Comparison of ENCODE assay signal across 9 cellular contexts in genomic region chr3:49410102-49410843, GRCh38. TPM values are rescaled to one million over a fixed set of nuclear protein-coding genes. Genes with fewer than 3 reads are reported as not detected.
A peak's percentile ranks its signal among the peaks of the same experiment; 100 is the strongest.
DNase-seq lines count a peak whose midpoint lies in the region; ATAC-seq, FAIRE-seq and TF ChIP-seq lines count a peak whose summit lies in the region.
"Had no signal": no experiment of that assay in that cellular context is flagged by ENCODE, and none has a peak within 500 bp of the region (broad histone marks: within the 10 kb centered on the region; RNA-seq: fewer than 3 reads in every experiment).

No MANE protein-coding gene starts in this region.

- peak overlapping the region; percentile 94 for H3K9ac ChIP-seq in endothelial cell of umbilical vein (replicated peaks; ENCODE audit: extremely low read depth, insufficient read depth, low read length)

- peaks cover 23% of the 10 kb centered on the region for H3K4me1 ChIP-seq in Caco-2
- peaks cover 30% of the 10 kb centered on the region for H3K4me1 ChIP-seq in Panc1 (ENCODE audit: control insufficient read depth, insufficient read depth, low read length)
- peaks cover 32% of the 10 kb centered on the region for H3K4me1 ChIP-seq in endothelial cell of umbilical vein (ENCODE audit: control insufficient read depth, extremely low read depth, insufficient read depth, low read length)
- H3K4me1 ChIP-seq in ovary (ENCODE audit: insufficient read depth): peaks cover 13% of the 10 kb centered on the region

- H3K79me2 ChIP-seq in endothelial cell of umbilical vein (ENCODE audit: control insufficient read depth, insufficient read depth, low read length): peaks cover 80% of the 10 kb centered on the region

- WGBS in ovary, 3 donors: 28 to 34% (median 34%) methylated on average over 3 of the region's 3 CpGs

- H3K27me3 ChIP-seq in Caco-2 (replicated peaks; ENCODE audit: control insufficient read depth, insufficient read depth, low read length): no peaks in the 10 kb centered on the region
- no peaks in the 10 kb centered on the region for H3K27me3 ChIP-seq in Panc1 (ENCODE audit: control insufficient read depth, insufficient read depth, low read length)
- no peaks in the 10 kb centered on the region for H3K27me3 ChIP-seq in endothelial cell of umbilical vein (ENCODE audit: control insufficient read depth in 2 of 2, insufficient read depth in 2 of 2, low read length in 2 of 2)
- no peaks in the 10 kb centered on the region for H3K27me3 ChIP-seq in ovary

- H3K4me3 Mint-ChIP-seq in Caco-2 (ENCODE audit: unreplicated experiment): peak overlapping the region; percentile 88

- dilution Hi-C loops in endothelial cell of umbilical vein (cut with MboI; ENCODE audit: extremely low pct_ligation_motif_present, low sequenced_read_pairs): no loop called here

- no peaks in the 10 kb centered on the region for H3K9me3 Mint-ChIP-seq in Caco-2 (ENCODE audit: unreplicated experiment)

- H2AFZ ChIP-seq in endothelial cell of umbilical vein (ENCODE audit: low read depth, low read length): no peak overlapping the region

- peaks cover 19% of the 10 kb centered on the region for H4K20me1 ChIP-seq in endothelial cell of umbilical vein (replicated peaks; ENCODE audit: control insufficient read depth, extremely low read depth, insufficient read depth, low read length)

- CTCF ChIA-PET in Caco-2 (lab: Charles Lee): interaction anchor here (1.0 kb wide), 1 partner anchor 39 kb away, joined by 4 read pairs; no protein-coding TSS in a partner anchor
- CTCF ChIA-PET in Panc1 (lab: Charles Lee): no interaction called here
- CTCF ChIA-PET in endothelial cell of umbilical vein (lab: Charles Lee): interaction anchor here (0.5 to 1.6 kb wide), 5 partner anchors 8 to 70 kb away, joined by 4 to 7 read pairs (median 4); partner anchors contain the start of genes GPX1 and USP4

- intact Hi-C loops in Caco-2 (cut with micrococcal nuclease; ENCODE audit: unreplicated experiment) (no loop called here), Panc1 (cut with micrococcal nuclease; ENCODE audit: unreplicated experiment) (no loop called here), endothelial cell of umbilical vein (cut with micrococcal nuclease) (loop anchor here (5.0 kb wide), 1 partner anchor 318 kb away; the partner anchor contains the start of gene QRICH1), ovary (cut with DNase I) (loop anchor here in 1 of 4 donors (5.0 to 10.0 kb wide), 2 partner anchors 53 to 55 kb away; partner anchors contain the start of gene GPX1)

- POLR2A ChIA-PET in Caco-2 (lab: Charles Lee): interaction anchor here (1.5 kb wide), 1 partner anchor 317 kb away, joined by 11 read pairs; the partner anchor contains the start of gene QRICH1
- POLR2A ChIA-PET in Panc1 (lab: Charles Lee): no interaction called here
- POLR2A ChIA-PET in endothelial cell of umbilical vein (lab: Charles Lee): interaction anchor here (1.1 kb wide), 1 partner anchor 70 kb away, joined by 3 read pairs; no protein-coding TSS in a partner anchor

- TF ChIP-seq POLR2A in endothelial cell of umbilical vein (IDR thresholded peaks at IDR 0.05; ENCODE audit: low read depth, low read length) (no peak), ovary (IDR thresholded peaks at IDR 0.05) (no peak)

- H3K4me2 ChIP-seq in endothelial cell of umbilical vein (ENCODE audit: insufficient read depth, low read length): peak overlapping the region; percentile 99

- H3K9me3 ChIP-seq in Caco-2 (no peaks in the 10 kb centered on the region), Panc1 (ENCODE audit: control insufficient read depth, insufficient read depth, low read depth, low read length) (no peaks in the 10 kb centered on the region), endothelial cell of umbilical vein (replicated peaks; ENCODE audit: control insufficient read depth, insufficient read depth, low read length) (no peaks in the 10 kb centered on the region), ovary (no peaks in the 10 kb centered on the region)

- H3K36me3 Mint-ChIP-seq in Caco-2 (ENCODE audit: insufficient read depth, unreplicated experiment): peaks cover 33% of the 10 kb centered on the region

- peak; percentile 35 for FAIRE-seq in endothelial cell of umbilical vein (lab: Jason Lieb, UNC)

- BruUV-seq in Caco-2 (replicated peaks; lab: Mats Ljungman, UMichigan) (TSS peak; percentile 66), Panc1 (replicated peaks; lab: Mats Ljungman, UMichigan) (TSS peak; percentile 87), endothelial cell of umbilical vein (replicated peaks; lab: Mats Ljungman, UMichigan) (TSS peak; percentile 26)

- H3K4me3 ChIP-seq in Caco-2 (ENCODE audit: low read depth, low read length): peak overlapping the region; percentile 92
- H3K4me3 ChIP-seq in Panc1 (ENCODE audit: low read depth in 2 of 2, low read length in 2 of 2): peak overlapping the region; percentile 84 to 93
- peak overlapping the region; percentile 69 to 100 (median 99) for H3K4me3 ChIP-seq in endothelial cell of umbilical vein (replicated peaks in 1 of 3; ENCODE audit: insufficient read depth in 1 of 3, low read depth in 1 of 3, low read length in 3 of 3)
- peak overlapping the region; percentile 76 for H3K4me3 ChIP-seq in ovary

- no peak for ATAC-seq in Panc1
- ATAC-seq in GM21786 (IDR thresholded peaks at IDR 0.05; ENCODE audit: unreplicated experiment): no peak

- no peaks in the 10 kb centered on the region; the same call in 1 of the 2 replicates for H3K36me3 ChIP-seq in Caco-2 (ENCODE audit: control insufficient read depth, insufficient read depth, low read length)
- H3K36me3 ChIP-seq in Panc1 (ENCODE audit: control insufficient read depth, insufficient read depth, low read length): peaks cover 10% of the 10 kb centered on the region; the same call in 1 of the 2 replicates
- peaks cover 0 to 4% of the 10 kb centered on the region in 2 experiments for H3K36me3 ChIP-seq in endothelial cell of umbilical vein (ENCODE audit: control insufficient read depth in 2 of 2, extremely low read depth in 1 of 2, insufficient read depth in 2 of 2, low read length in 2 of 2)
- H3K36me3 ChIP-seq in ovary: no peaks in the 10 kb centered on the region

- peak overlapping the region; percentile 94 for H3K27ac Mint-ChIP-seq in Caco-2 (ENCODE audit: unreplicated experiment)

- no peaks in the 10 kb centered on the region for H3K27me3 Mint-ChIP-seq in Caco-2 (ENCODE audit: insufficient read depth, unreplicated experiment)

- DNase-seq in Caco-2 (no peak), Panc1 (ENCODE audit: low read depth, low spot score) (no peak), endothelial cell of umbilical vein (ENCODE audit: low read depth, low spot score) (no peak), ovary (no peak), GDM1 (lab: John Stamatoyannopoulos, UW) (no peak), SW 1271 (lab: John Stamatoyannopoulos, UW) (no peak), NOMO-1 (lab: John Stamatoyannopoulos, UW; ENCODE audit: unreplicated experiment in 2 of 2) (no peak)

- H3K27ac ChIP-seq in Panc1 (ENCODE audit: low read length): peak overlapping the region; percentile 90
- H3K27ac ChIP-seq in endothelial cell of umbilical vein (ENCODE audit: insufficient read depth, low read depth, low read length): peak overlapping the region; percentile 79
- peak overlapping the region in 1 of 2 donors; percentile 42 for H3K27ac ChIP-seq in ovary

- H3K4me1 Mint-ChIP-seq in Caco-2 (ENCODE audit: low read depth, unreplicated experiment): peaks cover 28% of the 10 kb centered on the region

- H3K9me1 ChIP-seq in endothelial cell of umbilical vein (replicated peaks; ENCODE audit: control insufficient read depth, extremely low read depth, insufficient read depth, low read length): no peaks in the 10 kb centered on the region

- TF ChIP-seq CTCF in Caco-2 (IDR thresholded peaks at IDR 0.05; ENCODE audit: insufficient read depth in 1 of 2, low read depth in 1 of 2, low read length in 1 of 2, severe bottlenecking in 1 of 2, unreplicated experiment in 1 of 2) (no peak), Panc1 (IDR thresholded peaks at IDR 0.05) (no peak), endothelial cell of umbilical vein (IDR thresholded peaks at IDR 0.05; ENCODE audit: extremely low read depth in 1 of 2, insufficient read depth in 1 of 2, low read depth in 1 of 2, low read length in 2 of 2) (no peak), ovary (IDR thresholded peaks at IDR 0.05) (no peak)

- no peak for TF ChIP-seq EP300 in ovary (IDR thresholded peaks at IDR 0.05)

- in situ Hi-C loops in Panc1 (cut with HindIII; ENCODE audit: low pct_unique_long_range_greater_than_20kb, low sequenced_read_pairs): no loop called here

RNA-seq across cellular contexts. Expression of gene RHOA, which starts 1.5 kb away (rescaled TPM):
- 338 and 348 TPM in 2 replicates for total RNA-seq in Caco-2 (2022)
- total RNA-seq in Panc1 (2021; ENCODE audit: unreplicated experiment): 296 TPM
- 375 TPM for polyA plus RNA-seq in Panc1 (2012; ENCODE audit: insufficient read length)
- 571 and 580 TPM in 2 replicates for total RNA-seq in endothelial cell of umbilical vein
- polyA plus RNA-seq in endothelial cell of umbilical vein: 312 and 450 TPM in 2 replicates
- 473 and 475 TPM in 2 replicates for polyA plus RNA-seq in endothelial cell of umbilical vein (2011; cell fraction: cytosol; rRNA removed)
- polyA plus RNA-seq in endothelial cell of umbilical vein (2011; cell fraction: nucleus; rRNA removed): 203 and 216 TPM in 2 replicates
- polyA plus RNA-seq in endothelial cell of umbilical vein (2012): 543 and 693 TPM in 2 replicates
- polyA minus RNA-seq in endothelial cell of umbilical vein: 565 and 590 TPM in 2 replicates
- 326 TPM for polyA minus RNA-seq in endothelial cell of umbilical vein (2011; cell fraction: cytosol; rRNA and poly(A)+ RNA removed)
- 104 and 106 TPM in 2 replicates for polyA minus RNA-seq in endothelial cell of umbilical vein (2011; cell fraction: nucleus; rRNA and poly(A)+ RNA removed)
- total RNA-seq in ovary: 100 to 1,000 TPM; 293 to 563 (median 439) TPM
- 100 to 1,000 TPM; 297 to 878 TPM for polyA plus RNA-seq in ovary

RNA-seq across cellular contexts. Expression of gene TCTA, which starts 1.9 kb away (rescaled TPM):
- total RNA-seq in Caco-2 (2022): 14.2 and 15.5 TPM in 2 replicates
- total RNA-seq in Panc1 (2021; ENCODE audit: unreplicated experiment): 17.6 TPM
- polyA plus RNA-seq in Panc1 (2012; ENCODE audit: insufficient read length): 17.0 TPM
- 18.6 and 21.9 TPM in 2 replicates for total RNA-seq in endothelial cell of umbilical vein
- polyA plus RNA-seq in endothelial cell of umbilical vein: 31.3 and 32.3 TPM in 2 replicates
- polyA plus RNA-seq in endothelial cell of umbilical vein (2011; cell fraction: cytosol; rRNA removed): 32.8 and 35.2 TPM in 2 replicates
- 10.4 and 11.6 TPM in 2 replicates for polyA plus RNA-seq in endothelial cell of umbilical vein (2011; cell fraction: nucleus; rRNA removed)
- 17.8 and 19.4 TPM in 2 replicates for polyA plus RNA-seq in endothelial cell of umbilical vein (2012)
- 25.5 and 31.8 TPM in 2 replicates for polyA minus RNA-seq in endothelial cell of umbilical vein
- 20.3 TPM for polyA minus RNA-seq in endothelial cell of umbilical vein (2011; cell fraction: cytosol; rRNA and poly(A)+ RNA removed)
- polyA minus RNA-seq in endothelial cell of umbilical vein (2011; cell fraction: nucleus; rRNA and poly(A)+ RNA removed): 11.0 and 11.2 TPM in 2 replicates
- 10 to 100 TPM; 22.4 to 46.6 (median 28.3) TPM for total RNA-seq in ovary
- 10 to 100 TPM; 31.2 to 63.0 TPM for polyA plus RNA-seq in ovary

RNA-seq across cellular contexts. Expression of gene AMT, which starts 12.0 kb away (rescaled TPM):
- 1.6 and 2.5 TPM in 2 replicates for total RNA-seq in Caco-2 (2022)
- total RNA-seq in Panc1 (2021; ENCODE audit: unreplicated experiment): 1.1 TPM
- polyA plus RNA-seq in Panc1 (2012; ENCODE audit: insufficient read length): 2.9 TPM
- 3.3 and 4.4 TPM in 2 replicates for total RNA-seq in endothelial cell of umbilical vein
- polyA plus RNA-seq in endothelial cell of umbilical vein: 8.9 and 9.0 TPM in 2 replicates
- polyA plus RNA-seq in endothelial cell of umbilical vein (2011; cell fraction: cytosol; rRNA removed): 0.99 and 1.2 TPM in 2 replicates
- polyA plus RNA-seq in endothelial cell of umbilical vein (2011; cell fraction: nucleus; rRNA removed): 63.4 and 93.4 TPM in 2 replicates
- polyA plus RNA-seq in endothelial cell of umbilical vein (2012): 1.4 TPM in 2 replicates
- 5.4 and 8.8 TPM in 2 replicates for polyA minus RNA-seq in endothelial cell of umbilical vein
- polyA minus RNA-seq in endothelial cell of umbilical vein (2011; cell fraction: cytosol; rRNA and poly(A)+ RNA removed): not detected
- polyA minus RNA-seq in endothelial cell of umbilical vein (2011; cell fraction: nucleus; rRNA and poly(A)+ RNA removed): 3.3 and 6.5 TPM in 2 replicates
- 10 to 100 TPM in 3 of 7 donors, 1 to 10 TPM in 4; 6.4 to 15.0 (median 9.9) TPM for total RNA-seq in ovary
- 10 to 100 TPM; 12.1 to 23.7 TPM for polyA plus RNA-seq in ovary
- total RNA-seq: RPMI7951 had no signal

RNA-seq across cellular contexts. Expression of gene NICN1, which starts 18.9 kb away (rescaled TPM):
- total RNA-seq in Caco-2 (2022): 6.1 and 7.8 TPM in 2 replicates
- total RNA-seq in Panc1 (2021; ENCODE audit: unreplicated experiment): 9.2 TPM
- polyA plus RNA-seq in Panc1 (2012; ENCODE audit: insufficient read length): 9.8 TPM
- 13.3 and 15.0 TPM in 2 replicates for total RNA-seq in endothelial cell of umbilical vein
- polyA plus RNA-seq in endothelial cell of umbilical vein: 20.9 and 26.7 TPM in 2 replicates
- polyA plus RNA-seq in endothelial cell of umbilical vein (2011; cell fraction: cytosol; rRNA removed): 9.2 and 11.5 TPM in 2 replicates
- 154 and 246 TPM in 2 replicates for polyA plus RNA-seq in endothelial cell of umbilical vein (2011; cell fraction: nucleus; rRNA removed)
- polyA plus RNA-seq in endothelial cell of umbilical vein (2012): 10.8 and 11.6 TPM in 2 replicates
- 21.0 and 31.7 TPM in 2 replicates for polyA minus RNA-seq in endothelial cell of umbilical vein
- 9.4 TPM for polyA minus RNA-seq in endothelial cell of umbilical vein (2011; cell fraction: cytosol; rRNA and poly(A)+ RNA removed)
- 15.8 and 23.7 TPM in 2 replicates for polyA minus RNA-seq in endothelial cell of umbilical vein (2011; cell fraction: nucleus; rRNA and poly(A)+ RNA removed)
- total RNA-seq in ovary: 10 to 100 TPM in 5 of 7 donors, 1 to 10 TPM in 2; 4.8 to 23.0 (median 17.2) TPM
- 10 to 100 TPM; 11.9 to 16.7 TPM for polyA plus RNA-seq in ovary

RNA-seq across cellular contexts. Expression of gene GPX1, which starts 52.1 kb away (rescaled TPM):
- total RNA-seq in Caco-2 (2022) (197 and 201 TPM in 2 replicates), Panc1 (2021; ENCODE audit: unreplicated experiment) (102 TPM), endothelial cell of umbilical vein (427 and 461 TPM in 2 replicates), ovary (100 to 1,000 TPM; 114 to 207 (median 152) TPM)
- polyA plus RNA-seq in Panc1 (2012; ENCODE audit: insufficient read length): 227 TPM
- polyA plus RNA-seq in endothelial cell of umbilical vein (1,348 and 1,830 TPM in 2 replicates), ovary (100 to 1,000 TPM in 1 of 2 donors, 10 to 100 TPM in 1; 28.1 to 192 TPM)
- polyA plus RNA-seq in endothelial cell of umbilical vein (2011; cell fraction: cytosol; rRNA removed): 698 and 894 TPM in 2 replicates
- polyA plus RNA-seq in endothelial cell of umbilical vein (2011; cell fraction: nucleus; rRNA removed): 215 and 276 TPM in 2 replicates
- polyA plus RNA-seq in endothelial cell of umbilical vein (2012): 423 and 506 TPM in 2 replicates
- polyA minus RNA-seq in endothelial cell of umbilical vein: 213 and 248 TPM in 2 replicates
- 212 TPM for polyA minus RNA-seq in endothelial cell of umbilical vein (2011; cell fraction: cytosol; rRNA and poly(A)+ RNA removed)
- polyA minus RNA-seq in endothelial cell of umbilical vein (2011; cell fraction: nucleus; rRNA and poly(A)+ RNA removed): 57.6 and 113 TPM in 2 replicates
- total RNA-seq: RPMI7951 had no signal
